In the genomic region with DNA sequence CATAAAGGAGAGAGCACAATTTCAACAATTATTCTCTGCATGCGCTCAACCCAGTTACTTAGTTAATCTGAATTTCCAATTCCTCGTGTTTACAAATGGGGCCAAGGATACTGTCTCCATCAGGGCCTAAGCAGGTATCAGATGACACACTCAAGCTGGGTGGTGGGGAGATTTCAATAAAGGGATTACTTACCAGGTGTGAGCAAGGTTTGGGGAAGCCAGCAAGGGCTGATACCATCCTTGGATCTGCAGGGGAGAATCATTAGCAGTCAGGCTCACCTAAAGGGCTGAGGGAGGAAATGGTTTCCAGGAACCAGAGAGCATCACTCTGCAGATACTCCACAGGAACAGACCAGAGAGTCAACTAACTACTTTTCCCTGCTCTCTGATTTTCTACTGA, we compare ENCODE assay signal across 25 cellular contexts.
"Had no signal": no experiment of that assay in that cellular context is flagged by ENCODE, and none has a peak within 500 bp of the region (broad histone marks: within the 10 kb centered on the region; RNA-seq: fewer than 3 reads in every experiment).

No MANE protein-coding gene starts in this region.

- H3K27me3 ChIP-seq: adrenal gland, ascending aorta, brain microvascular endothelial cell, transverse colon had no signal

- H3K36me3 ChIP-seq: adrenal gland, ascending aorta, brain microvascular endothelial cell, transverse colon had no signal

- H3K4me1 Mint-ChIP-seq: activated CD4-positive, alpha-beta T cell treated with anti-CD3 and anti-CD28 coated beads, Interleukin-2, amount 10 ng/mL, durations not matched to agents 7 days and 5 days; activated T-helper 17 cell treated with anti-CD3 and anti-CD28 coated beads, Interleukin-2, amount 50 U/mL, for 72 hours; memory B cell; stimulated activated naive B cell treated with anti-CD40 and anti-IgM and Interleukin-4, amounts not matched to agents 10 μg/mL and 1 μg/mL and 100 μg/mL, for 72 hours had no signal

- H3K4me1 ChIP-seq: adrenal gland, ascending aorta, transverse colon had no signal

- H3K36me3 Mint-ChIP-seq: activated naive CD8-positive, alpha-beta T cell; memory B cell; stimulated activated naive B cell treated with anti-CD40 and anti-IgM and Interleukin-4, amounts not matched to agents 10 μg/mL and 1 μg/mL and 100 μg/mL, for 72 hours had no signal

- H3K4me3 Mint-ChIP-seq: activated CD4-positive, alpha-beta T cell treated with anti-CD3 and anti-CD28 coated beads, Interleukin-2, amount 10 ng/mL, durations not matched to agents 7 days and 5 days; activated CD8-positive, alpha-beta T cell treated with anti-CD3 and anti-CD28 coated beads, Interleukin-2, amount 10 ng/mL, durations not matched to agents 7 days and 5 days; activated naive CD8-positive, alpha-beta T cell; activated T-helper 17 cell treated with anti-CD3 and anti-CD28 coated beads, Interleukin-2, amount 50 U/mL, for 72 hours; memory B cell; nephron; stimulated activated naive B cell treated with anti-CD40 and anti-IgM and Interleukin-4, amounts not matched to agents 10 μg/mL and 1 μg/mL and 100 μg/mL, for 72 hours had no signal

- ATAC-seq: activated CD8-positive, alpha-beta T cell treated with anti-CD3 and anti-CD28 coated beads, Interleukin-2, amount 10 ng/mL, durations not matched to agents 7 days and 5 days; activated T-helper 17 cell treated with anti-CD3 and anti-CD28 coated beads, Interleukin-2, amount 50 U/mL, for 72 hours; esophagus mucosa; left colon; stimulated activated naive B cell treated with anti-CD40 and anti-IgM and Interleukin-4, amounts not matched to agents 10 μg/mL and 1 μg/mL and 100 μg/mL, for 72 hours had no signal

- H3K27ac ChIP-seq: adrenal gland, ascending aorta, brain microvascular endothelial cell, hepatocyte, transverse colon had no signal

- H3K4me3 ChIP-seq: adrenal gland, ascending aorta, hepatocyte, transverse colon had no signal

- H3K9me3 ChIP-seq: adrenal gland, ascending aorta, transverse colon had no signal

- DNase-seq: activated CD4-positive, alpha-beta T cell treated with anti-CD3 and anti-CD28 coated beads, Interleukin-2, amount 10 ng/mL, durations not matched to agents 7 days and 5 days; activated CD4-positive, CD25-positive, alpha-beta regulatory T cell treated with anti-CD3 and anti-CD28 coated beads, Interleukin-2, amount 50 U/mL, for 72 hours; activated CD8-positive, alpha-beta T cell treated with anti-CD3 and anti-CD28 coated beads, Interleukin-2, amount 10 ng/mL, durations not matched to agents 7 days and 5 days; activated naive CD4-positive, alpha-beta T cell; activated T-cell treated with anti-CD3 and anti-CD28 coated beads, Interleukin-2, amount 50 U/mL, for 1 hour; adrenal gland; brain microvascular endothelial cell; central memory CD4-positive, alpha-beta T cell; effector memory CD4-positive, alpha-beta T cell; glutamatergic neuron; islet precursor cell; left colon; nucleus accumbens; posterior cingulate gyrus; small intestine; stimulated activated naive B cell treated with anti-CD40 and anti-IgM and Interleukin-4, amounts not matched to agents 10 μg/mL and 1 μg/mL and 100 μg/mL, for 72 hours; T-helper 2 cell; transverse colon had no signal

- H3K9me3 Mint-ChIP-seq: activated CD4-positive, alpha-beta T cell treated with anti-CD3 and anti-CD28 coated beads, Interleukin-2, amount 10 ng/mL, durations not matched to agents 7 days and 5 days; activated T-helper 17 cell treated with anti-CD3 and anti-CD28 coated beads, Interleukin-2, amount 50 U/mL, for 72 hours; memory B cell; stimulated activated naive B cell treated with anti-CD40 and anti-IgM and Interleukin-4, amounts not matched to agents 10 μg/mL and 1 μg/mL and 100 μg/mL, for 72 hours had no signal

- H3K27ac Mint-ChIP-seq: activated CD4-positive, alpha-beta T cell treated with anti-CD3 and anti-CD28 coated beads, Interleukin-2, amount 10 ng/mL, durations not matched to agents 7 days and 5 days; activated CD8-positive, alpha-beta T cell treated with anti-CD3 and anti-CD28 coated beads, Interleukin-2, amount 10 ng/mL, durations not matched to agents 7 days and 5 days; activated naive CD8-positive, alpha-beta T cell; activated T-helper 17 cell treated with anti-CD3 and anti-CD28 coated beads, Interleukin-2, amount 50 U/mL, for 72 hours; memory B cell; stimulated activated naive B cell treated with anti-CD40 and anti-IgM and Interleukin-4, amounts not matched to agents 10 μg/mL and 1 μg/mL and 100 μg/mL, for 72 hours had no signal

- H3K27me3 Mint-ChIP-seq: activated CD4-positive, alpha-beta T cell treated with anti-CD3 and anti-CD28 coated beads, Interleukin-2, amount 10 ng/mL, durations not matched to agents 7 days and 5 days; activated naive CD8-positive, alpha-beta T cell had no signal
